1 cellular context compared by ENCODE assay signal in the genomic region with DNA sequence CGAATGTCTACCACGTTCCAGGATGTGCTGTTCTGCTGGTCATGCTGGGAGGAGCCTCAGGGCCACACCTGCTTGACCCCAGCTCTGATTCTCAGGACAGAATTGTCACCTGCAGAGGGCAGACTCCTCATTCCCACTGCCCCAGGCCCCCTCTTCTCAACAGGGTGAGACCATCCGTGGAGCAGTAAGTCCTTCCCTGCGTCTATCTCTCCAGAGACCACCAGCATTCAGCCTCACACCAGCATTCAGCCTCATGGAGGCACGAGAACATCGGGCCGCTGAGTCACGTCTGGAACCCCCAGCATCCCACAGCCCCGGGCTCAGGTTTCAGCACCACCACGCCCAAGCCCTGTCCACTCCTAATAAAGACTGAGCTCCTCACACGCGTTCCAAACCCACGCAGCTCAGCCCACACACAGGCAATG.
TF ChIP-seq lines count a peak whose summit lies in the region.

No MANE protein-coding gene starts in this region.

TF ChIP-seq in WTC11, 78 proteins besides CTCF, POLR2A, EP300 and RAD21 (continued from another document):
- TF ChIP-seq, protein P1, sequence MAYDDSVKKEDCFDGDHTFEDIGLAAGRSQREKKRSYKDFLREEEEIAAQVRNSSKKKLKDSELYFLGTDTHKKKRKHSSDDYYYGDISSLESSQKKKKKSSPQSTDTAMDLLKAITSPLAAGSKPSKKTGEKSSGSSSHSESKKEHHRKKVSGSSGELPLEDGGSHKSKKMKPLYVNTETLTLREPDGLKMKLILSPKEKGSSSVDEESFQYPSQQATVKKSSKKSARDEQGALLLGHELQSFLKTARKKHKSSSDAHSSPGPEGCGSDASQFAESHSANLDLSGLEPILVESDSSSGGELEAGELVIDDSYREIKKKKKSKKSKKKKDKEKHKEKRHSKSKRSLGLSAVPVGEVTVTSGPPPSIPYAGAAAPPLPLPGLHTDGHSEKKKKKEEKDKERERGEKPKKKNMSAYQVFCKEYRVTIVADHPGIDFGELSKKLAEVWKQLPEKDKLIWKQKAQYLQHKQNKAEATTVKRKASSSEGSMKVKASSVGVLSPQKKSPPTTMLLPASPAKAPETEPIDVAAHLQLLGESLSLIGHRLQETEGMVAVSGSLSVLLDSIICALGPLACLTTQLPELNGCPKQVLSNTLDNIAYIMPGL (CRISPR knock-in tag; IDR thresholded peaks at IDR 0.05): no peak
